ENCODE assay signal across 1 cellular context in the genomic region with DNA sequence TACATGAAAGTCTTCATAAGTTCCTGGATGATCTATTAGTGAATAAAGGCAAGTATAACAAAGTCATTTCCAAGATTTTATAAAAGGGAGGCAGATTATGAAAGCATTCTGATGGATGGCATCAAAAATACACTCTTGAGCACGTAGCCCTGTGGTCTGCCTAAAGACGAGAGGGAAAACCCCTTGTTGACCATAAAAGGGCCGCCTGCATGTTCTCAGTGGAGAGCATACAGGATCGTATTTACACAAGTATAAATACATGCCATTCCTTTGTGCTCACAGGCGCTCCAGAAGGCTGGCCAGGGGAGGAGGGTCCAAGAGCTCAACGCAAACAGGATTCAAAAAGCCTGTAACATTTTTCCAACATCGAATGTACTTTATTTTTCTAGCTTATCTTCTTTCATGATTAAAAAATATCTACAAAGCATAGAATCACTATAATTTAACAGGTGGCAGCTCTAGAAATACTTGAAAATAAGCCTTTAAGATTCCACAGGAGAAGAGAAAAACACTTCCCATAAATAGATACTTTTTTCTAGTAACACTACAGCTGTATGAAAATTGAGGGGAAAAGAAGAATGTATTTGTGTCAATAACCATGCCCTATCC.
TF ChIP-seq lines count a peak whose summit lies in the region.

No MANE protein-coding gene starts in this region.

TF ChIP-seq in HepG2, 621 proteins besides CTCF, POLR2A, EP300 and RAD21 (continued from another document and continues in another):
- TF ChIP-seq, protein P1, sequence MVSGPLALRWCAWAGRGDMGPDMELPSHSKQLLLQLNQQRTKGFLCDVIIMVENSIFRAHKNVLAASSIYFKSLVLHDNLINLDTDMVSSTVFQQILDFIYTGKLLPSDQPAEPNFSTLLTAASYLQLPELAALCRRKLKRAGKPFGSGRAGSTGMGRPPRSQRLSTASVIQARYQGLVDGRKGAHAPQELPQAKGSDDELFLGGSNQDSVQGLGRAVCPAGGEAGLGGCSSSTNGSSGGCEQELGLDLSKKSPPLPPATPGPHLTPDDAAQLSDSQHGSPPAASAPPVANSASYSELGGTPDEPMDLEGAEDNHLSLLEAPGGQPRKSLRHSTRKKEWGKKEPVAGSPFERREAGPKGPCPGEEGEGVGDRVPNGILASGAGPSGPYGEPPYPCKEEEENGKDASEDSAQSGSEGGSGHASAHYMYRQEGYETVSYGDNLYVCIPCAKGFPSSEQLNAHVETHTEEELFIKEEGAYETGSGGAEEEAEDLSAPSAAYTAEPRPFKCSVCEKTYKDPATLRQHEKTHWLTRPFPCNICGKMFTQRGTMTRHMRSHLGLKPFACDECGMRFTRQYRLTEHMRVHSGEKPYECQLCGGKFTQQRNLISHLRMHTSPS (CRISPR knock-in tag; IDR thresholded peaks at IDR 0.05; ENCODE audit: low read depth) = no peak
- TF ChIP-seq, protein P2, sequence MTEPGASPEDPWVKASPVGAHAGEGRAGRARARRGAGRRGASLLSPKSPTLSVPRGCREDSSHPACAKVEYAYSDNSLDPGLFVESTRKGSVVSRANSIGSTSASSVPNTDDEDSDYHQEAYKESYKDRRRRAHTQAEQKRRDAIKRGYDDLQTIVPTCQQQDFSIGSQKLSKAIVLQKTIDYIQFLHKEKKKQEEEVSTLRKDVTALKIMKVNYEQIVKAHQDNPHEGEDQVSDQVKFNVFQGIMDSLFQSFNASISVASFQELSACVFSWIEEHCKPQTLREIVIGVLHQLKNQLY (CRISPR knock-in tag; IDR thresholded peaks at IDR 0.05) = peak; percentile 75
- TF ChIP-seq ZNF337 (CRISPR knock-in tag; IDR thresholded peaks at IDR 0.05; ENCODE audit: borderline replicate concordance, low read depth) (no peak), GATA4 (IDR thresholded peaks at IDR 0.05; ENCODE audit: borderline replicate concordance, low read depth) (no peak; the same call in 1 of the 2 replicates), SRSF9 (IDR thresholded peaks at IDR 0.05; ENCODE audit: borderline replicate concordance, insufficient read depth, low read depth, low read length, poor library complexity, severe bottlenecking) (no peak), ZNF792 (CRISPR knock-in tag; IDR thresholded peaks at IDR 0.05) (peak; percentile 48; the same call in 1 of the 2 replicates), CEBPG (CRISPR knock-in tag; IDR thresholded peaks at IDR 0.05) (0 out of 2 replicates have a peak, but pooled peaks have one; percentile 30), TEAD3 (CRISPR knock-in tag; optimal IDR thresholded peaks at IDR 0.05; ENCODE audit: borderline replicate concordance) (peak; percentile 94), NFATC3 (CRISPR knock-in tag; IDR thresholded peaks at IDR 0.05) (no peak), ISL2 (CRISPR knock-in tag; IDR thresholded peaks at IDR 0.05) (peak; percentile 80), POLR2AphosphoS5 (IDR thresholded peaks at IDR 0.05; ENCODE audit: low read depth, low read length) (no peak), RXRA (CRISPR knock-in tag; IDR thresholded peaks at IDR 0.05) (no peak), KLF16 (CRISPR knock-in tag; IDR thresholded peaks at IDR 0.05) (no peak), AHR (CRISPR knock-in tag; IDR thresholded peaks at IDR 0.05) (no peak), ZKSCAN5 (CRISPR knock-in tag; IDR thresholded peaks at IDR 0.05) (no peak), GLI4 (CRISPR knock-in tag; IDR thresholded peaks at IDR 0.05; ENCODE audit: borderline replicate concordance) (no peak), HNF4A (CRISPR knock-in tag; IDR thresholded peaks at IDR 0.05) (peak; percentile 54), NFIC (IDR thresholded peaks at IDR 0.05; ENCODE audit: low read length) (peak; percentile 72; the same call in 1 of the 2 replicates), ZNF816 (CRISPR knock-in tag; IDR thresholded peaks at IDR 0.05; ENCODE audit: borderline replicate concordance) (no peak), ZNF577 (CRISPR knock-in tag; IDR thresholded peaks at IDR 0.05; ENCODE audit: borderline replicate concordance, low read depth) (no peak), JDP2 (CRISPR knock-in tag; IDR thresholded peaks at IDR 0.05; ENCODE audit: borderline replicate concordance) (no peak), ZNF670 (CRISPR knock-in tag; IDR thresholded peaks at IDR 0.05; ENCODE audit: borderline replicate concordance) (no peak), ZNF326 (CRISPR knock-in tag; IDR thresholded peaks at IDR 0.05; ENCODE audit: borderline replicate concordance) (no peak), EED (CRISPR knock-in tag; IDR thresholded peaks at IDR 0.05) (no peak), ZNF788 (CRISPR knock-in tag; IDR thresholded peaks at IDR 0.05; ENCODE audit: borderline replicate concordance) (no peak), SCMH1 (CRISPR knock-in tag; IDR thresholded peaks at IDR 0.05; ENCODE audit: borderline replicate concordance) (no peak), FLYWCH1 (CRISPR knock-in tag; IDR thresholded peaks at IDR 0.05) (no peak), FIP1L1 (IDR thresholded peaks at IDR 0.05; ENCODE audit: borderline replicate concordance, insufficient read depth, low read depth, low read length) (no peak), SYNCRIP (IDR thresholded peaks at IDR 0.05; ENCODE audit: insufficient read depth, low read depth, low read length) (no peak), ZNF746 (CRISPR knock-in tag; IDR thresholded peaks at IDR 0.05) (no peak), NR2F2 (IDR thresholded peaks at IDR 0.05; ENCODE audit: borderline replicate concordance, low read depth) (no peak), RAD51 (IDR thresholded peaks at IDR 0.05; ENCODE audit: borderline replicate concordance) (no peak), ZNF883 (CRISPR knock-in tag; IDR thresholded peaks at IDR 0.05; ENCODE audit: not compliant biosample characterization) (no peak), ATAD3A (CRISPR knock-in tag; IDR thresholded peaks at IDR 0.05) (no peak), HNRNPL (IDR thresholded peaks at IDR 0.05; ENCODE audit: low read depth, low read length) (no peak)
- TF ChIP-seq, protein P3, sequence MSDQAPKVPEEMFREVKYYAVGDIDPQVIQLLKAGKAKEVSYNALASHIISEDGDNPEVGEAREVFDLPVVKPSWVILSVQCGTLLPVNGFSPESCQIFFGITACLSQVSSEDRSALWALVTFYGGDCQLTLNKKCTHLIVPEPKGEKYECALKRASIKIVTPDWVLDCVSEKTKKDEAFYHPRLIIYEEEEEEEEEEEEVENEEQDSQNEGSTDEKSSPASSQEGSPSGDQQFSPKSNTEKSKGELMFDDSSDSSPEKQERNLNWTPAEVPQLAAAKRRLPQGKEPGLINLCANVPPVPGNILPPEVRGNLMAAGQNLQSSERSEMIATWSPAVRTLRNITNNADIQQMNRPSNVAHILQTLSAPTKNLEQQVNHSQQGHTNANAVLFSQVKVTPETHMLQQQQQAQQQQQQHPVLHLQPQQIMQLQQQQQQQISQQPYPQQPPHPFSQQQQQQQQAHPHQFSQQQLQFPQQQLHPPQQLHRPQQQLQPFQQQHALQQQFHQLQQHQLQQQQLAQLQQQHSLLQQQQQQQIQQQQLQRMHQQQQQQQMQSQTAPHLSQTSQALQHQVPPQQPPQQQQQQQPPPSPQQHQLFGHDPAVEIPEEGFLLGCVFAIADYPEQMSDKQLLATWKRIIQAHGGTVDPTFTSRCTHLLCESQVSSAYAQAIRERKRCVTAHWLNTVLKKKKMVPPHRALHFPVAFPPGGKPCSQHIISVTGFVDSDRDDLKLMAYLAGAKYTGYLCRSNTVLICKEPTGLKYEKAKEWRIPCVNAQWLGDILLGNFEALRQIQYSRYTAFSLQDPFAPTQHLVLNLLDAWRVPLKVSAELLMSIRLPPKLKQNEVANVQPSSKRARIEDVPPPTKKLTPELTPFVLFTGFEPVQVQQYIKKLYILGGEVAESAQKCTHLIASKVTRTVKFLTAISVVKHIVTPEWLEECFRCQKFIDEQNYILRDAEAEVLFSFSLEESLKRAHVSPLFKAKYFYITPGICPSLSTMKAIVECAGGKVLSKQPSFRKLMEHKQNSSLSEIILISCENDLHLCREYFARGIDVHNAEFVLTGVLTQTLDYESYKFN (CRISPR knock-in tag; conservative IDR thresholded peaks at IDR 0.05) = peak; percentile 92
- TF ChIP-seq, protein P4, sequence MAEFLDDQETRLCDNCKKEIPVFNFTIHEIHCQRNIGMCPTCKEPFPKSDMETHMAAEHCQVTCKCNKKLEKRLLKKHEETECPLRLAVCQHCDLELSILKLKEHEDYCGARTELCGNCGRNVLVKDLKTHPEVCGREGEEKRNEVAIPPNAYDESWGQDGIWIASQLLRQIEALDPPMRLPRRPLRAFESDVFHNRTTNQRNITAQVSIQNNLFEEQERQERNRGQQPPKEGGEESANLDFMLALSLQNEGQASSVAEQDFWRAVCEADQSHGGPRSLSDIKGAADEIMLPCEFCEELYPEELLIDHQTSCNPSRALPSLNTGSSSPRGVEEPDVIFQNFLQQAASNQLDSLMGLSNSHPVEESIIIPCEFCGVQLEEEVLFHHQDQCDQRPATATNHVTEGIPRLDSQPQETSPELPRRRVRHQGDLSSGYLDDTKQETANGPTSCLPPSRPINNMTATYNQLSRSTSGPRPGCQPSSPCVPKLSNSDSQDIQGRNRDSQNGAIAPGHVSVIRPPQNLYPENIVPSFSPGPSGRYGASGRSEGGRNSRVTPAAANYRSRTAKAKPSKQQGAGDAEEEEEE (CRISPR knock-in tag; IDR thresholded peaks at IDR 0.05; ENCODE audit: borderline replicate concordance) = no peak
- TF ChIP-seq, protein P5, sequence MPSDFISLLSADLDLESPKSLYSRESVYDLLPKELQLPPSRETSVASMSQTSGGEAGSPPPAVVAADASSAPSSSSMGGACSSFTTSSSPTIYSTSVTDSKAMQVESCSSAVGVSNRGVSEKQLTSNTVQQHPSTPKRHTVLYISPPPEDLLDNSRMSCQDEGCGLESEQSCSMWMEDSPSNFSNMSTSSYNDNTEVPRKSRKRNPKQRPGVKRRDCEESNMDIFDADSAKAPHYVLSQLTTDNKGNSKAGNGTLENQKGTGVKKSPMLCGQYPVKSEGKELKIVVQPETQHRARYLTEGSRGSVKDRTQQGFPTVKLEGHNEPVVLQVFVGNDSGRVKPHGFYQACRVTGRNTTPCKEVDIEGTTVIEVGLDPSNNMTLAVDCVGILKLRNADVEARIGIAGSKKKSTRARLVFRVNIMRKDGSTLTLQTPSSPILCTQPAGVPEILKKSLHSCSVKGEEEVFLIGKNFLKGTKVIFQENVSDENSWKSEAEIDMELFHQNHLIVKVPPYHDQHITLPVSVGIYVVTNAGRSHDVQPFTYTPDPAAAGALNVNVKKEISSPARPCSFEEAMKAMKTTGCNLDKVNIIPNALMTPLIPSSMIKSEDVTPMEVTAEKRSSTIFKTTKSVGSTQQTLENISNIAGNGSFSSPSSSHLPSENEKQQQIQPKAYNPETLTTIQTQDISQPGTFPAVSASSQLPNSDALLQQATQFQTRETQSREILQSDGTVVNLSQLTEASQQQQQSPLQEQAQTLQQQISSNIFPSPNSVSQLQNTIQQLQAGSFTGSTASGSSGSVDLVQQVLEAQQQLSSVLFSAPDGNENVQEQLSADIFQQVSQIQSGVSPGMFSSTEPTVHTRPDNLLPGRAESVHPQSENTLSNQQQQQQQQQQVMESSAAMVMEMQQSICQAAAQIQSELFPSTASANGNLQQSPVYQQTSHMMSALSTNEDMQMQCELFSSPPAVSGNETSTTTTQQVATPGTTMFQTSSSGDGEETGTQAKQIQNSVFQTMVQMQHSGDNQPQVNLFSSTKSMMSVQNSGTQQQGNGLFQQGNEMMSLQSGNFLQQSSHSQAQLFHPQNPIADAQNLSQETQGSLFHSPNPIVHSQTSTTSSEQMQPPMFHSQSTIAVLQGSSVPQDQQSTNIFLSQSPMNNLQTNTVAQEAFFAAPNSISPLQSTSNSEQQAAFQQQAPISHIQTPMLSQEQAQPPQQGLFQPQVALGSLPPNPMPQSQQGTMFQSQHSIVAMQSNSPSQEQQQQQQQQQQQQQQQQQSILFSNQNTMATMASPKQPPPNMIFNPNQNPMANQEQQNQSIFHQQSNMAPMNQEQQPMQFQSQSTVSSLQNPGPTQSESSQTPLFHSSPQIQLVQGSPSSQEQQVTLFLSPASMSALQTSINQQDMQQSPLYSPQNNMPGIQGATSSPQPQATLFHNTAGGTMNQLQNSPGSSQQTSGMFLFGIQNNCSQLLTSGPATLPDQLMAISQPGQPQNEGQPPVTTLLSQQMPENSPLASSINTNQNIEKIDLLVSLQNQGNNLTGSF (CRISPR knock-in tag; IDR thresholded peaks at IDR 0.05) = no peak
- TF ChIP-seq, protein P6, sequence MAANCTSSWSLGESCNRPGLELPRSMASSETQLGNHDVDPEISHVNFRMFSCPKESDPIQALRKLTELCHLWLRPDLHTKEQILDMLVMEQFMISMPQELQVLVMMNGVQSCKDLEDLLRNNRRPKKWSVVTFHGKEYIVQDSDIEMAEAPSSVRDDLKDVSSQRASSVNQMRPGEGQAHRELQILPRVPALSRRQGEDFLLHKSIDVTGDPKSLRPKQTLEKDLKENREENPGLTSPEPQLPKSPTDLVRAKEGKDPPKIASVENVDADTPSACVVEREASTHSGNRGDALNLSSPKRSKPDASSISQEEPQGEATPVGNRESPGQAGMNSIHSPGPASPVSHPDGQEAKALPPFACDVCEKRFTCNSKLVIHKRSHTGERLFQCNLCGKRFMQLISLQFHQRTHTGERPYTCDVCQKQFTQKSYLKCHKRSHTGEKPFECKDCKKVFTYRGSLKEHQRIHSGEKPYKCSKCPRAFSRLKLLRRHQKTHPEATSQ (CRISPR knock-in tag; IDR thresholded peaks at IDR 0.05; ENCODE audit: borderline replicate concordance) = no peak
- TF ChIP-seq, protein P7, sequence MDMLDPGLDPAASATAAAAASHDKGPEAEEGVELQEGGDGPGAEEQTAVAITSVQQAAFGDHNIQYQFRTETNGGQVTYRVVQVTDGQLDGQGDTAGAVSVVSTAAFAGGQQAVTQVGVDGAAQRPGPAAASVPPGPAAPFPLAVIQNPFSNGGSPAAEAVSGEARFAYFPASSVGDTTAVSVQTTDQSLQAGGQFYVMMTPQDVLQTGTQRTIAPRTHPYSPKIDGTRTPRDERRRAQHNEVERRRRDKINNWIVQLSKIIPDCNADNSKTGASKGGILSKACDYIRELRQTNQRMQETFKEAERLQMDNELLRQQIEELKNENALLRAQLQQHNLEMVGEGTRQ (IDR thresholded peaks at IDR 0.05; ENCODE audit: low read depth, low read length) = no peak
- TF ChIP-seq, protein P7 (CRISPR knock-in tag; IDR thresholded peaks at IDR 0.05; ENCODE audit: borderline replicate concordance) = peak; percentile 75; the same call in 1 of the 2 replicates
- TF ChIP-seq, protein P8, sequence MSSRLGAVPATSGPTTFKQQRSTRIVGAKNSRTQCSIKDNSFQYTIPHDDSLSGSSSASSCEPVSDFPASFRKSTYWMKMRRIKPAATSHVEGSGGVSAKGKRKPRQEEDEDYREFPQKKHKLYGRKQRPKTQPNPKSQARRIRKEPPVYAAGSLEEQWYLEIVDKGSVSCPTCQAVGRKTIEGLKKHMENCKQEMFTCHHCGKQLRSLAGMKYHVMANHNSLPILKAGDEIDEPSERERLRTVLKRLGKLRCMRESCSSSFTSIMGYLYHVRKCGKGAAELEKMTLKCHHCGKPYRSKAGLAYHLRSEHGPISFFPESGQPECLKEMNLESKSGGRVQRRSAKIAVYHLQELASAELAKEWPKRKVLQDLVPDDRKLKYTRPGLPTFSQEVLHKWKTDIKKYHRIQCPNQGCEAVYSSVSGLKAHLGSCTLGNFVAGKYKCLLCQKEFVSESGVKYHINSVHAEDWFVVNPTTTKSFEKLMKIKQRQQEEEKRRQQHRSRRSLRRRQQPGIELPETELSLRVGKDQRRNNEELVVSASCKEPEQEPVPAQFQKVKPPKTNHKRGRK (CRISPR knock-in tag; IDR thresholded peaks at IDR 0.05) = no peak
